8 cellular contexts compared by ENCODE assay signal in the genomic region with DNA sequence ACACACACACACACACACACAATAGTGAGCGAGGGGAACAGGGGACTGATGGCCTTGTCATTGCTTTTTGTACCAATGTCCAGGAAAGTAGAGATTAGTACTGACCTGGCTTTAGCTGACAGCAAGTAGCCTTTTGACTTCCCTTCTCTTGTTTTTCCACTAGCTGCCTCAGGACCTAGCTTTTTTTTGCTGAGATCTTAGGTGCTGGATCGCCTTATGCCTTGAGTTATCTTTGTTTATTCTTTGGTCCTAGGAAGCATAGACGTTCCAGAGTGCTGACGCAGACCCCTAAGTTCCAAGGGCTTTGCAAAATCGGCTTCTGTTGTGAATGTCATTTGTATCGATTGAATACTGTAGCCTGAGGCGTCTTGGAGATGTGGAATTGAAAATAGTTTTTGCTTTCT. TPM values are rescaled to one million over a fixed set of nuclear protein-coding genes. Genes with fewer than 3 reads are reported as not detected.
DNase-seq lines count a peak whose midpoint lies in the region; ATAC-seq and TF ChIP-seq lines count a peak whose summit lies in the region.

UTS2B (minus strand) TSS at position 218 of the 404 bp plus-strand sequence. CDS start 48,337 bp downstream, outside the sequence.

- H3K4ac ChIP-seq in trophoblast cell (ENCODE audit: low read depth, low read length): peak within 1 kb of the TSS; percentile 82

- H3K79me2 ChIP-seq in trophoblast cell (ENCODE audit: control insufficient read depth, insufficient read depth, low read length, poor library complexity): peaks cover 11% of the 10 kb centered on the region

- peak within 1 kb of the TSS; percentile 94 for H3K27ac ChIP-seq in cardiac muscle cell
- peak within 1 kb of the TSS; percentile 81 for H3K27ac ChIP-seq in trophoblast cell (ENCODE audit: low read depth, low read length)

- peak within 1 kb of the TSS; percentile 86 for H3K9ac ChIP-seq in trophoblast cell (ENCODE audit: low read length)

- H3K23ac ChIP-seq in trophoblast cell (ENCODE audit: low read length): no peak within 1 kb of the TSS

- no peak within 1 kb of the TSS for H2AK5ac ChIP-seq in trophoblast cell (ENCODE audit: low read length)

- POLR2A ChIA-PET in AG04449 (lab: Yijun Ruan, JAX): interaction anchor here (1.0 kb wide), 1 partner anchor 25 kb away, joined by 3 read pairs; no protein-coding TSS in a partner anchor
- POLR2A ChIA-PET in activated CD8-positive, alpha-beta T cell treated with anti-CD3 and anti-CD28 coated beads, Interleukin-2, amount 10 ng/mL, durations not matched to agents 7 days and 5 days (lab: Charles Lee): no interaction called here

- H3K27me3 ChIP-seq in cardiac muscle cell (no peaks in the 10 kb centered on the region), trophoblast cell (ENCODE audit: insufficient read depth, low read length) (no peaks in the 10 kb centered on the region)

- H3K9me3 Mint-ChIP-seq in activated CD8-positive, alpha-beta T cell treated with anti-CD3 and anti-CD28 coated beads, Interleukin-2, amount 10 ng/mL, durations not matched to agents 7 days and 5 days (ENCODE audit: insufficient read depth): no peaks in the 10 kb centered on the region

- peak within 1 kb of the TSS; percentile 3 for H2BK12ac ChIP-seq in trophoblast cell (ENCODE audit: low read length)

- H4K8ac ChIP-seq in trophoblast cell (ENCODE audit: low read depth, low read length): peak within 1 kb of the TSS; percentile 86

- peaks cover 20% of the 10 kb centered on the region for H3K27me3 Mint-ChIP-seq in activated CD8-positive, alpha-beta T cell treated with anti-CD3 and anti-CD28 coated beads, Interleukin-2, amount 10 ng/mL, durations not matched to agents 7 days and 5 days (ENCODE audit: low read depth)

- peak within 1 kb of the TSS; percentile 80 for H2AFZ ChIP-seq in trophoblast cell (ENCODE audit: insufficient read depth, low read length, poor library complexity)

- H3K4me3 ChIP-seq in AG04449 (ENCODE audit: low read depth, low read length) (peak within 1 kb of the TSS; percentile 76), cardiac muscle cell (peak within 1 kb of the TSS; percentile 89), trophoblast cell (ENCODE audit: low read depth, low read length) (peak within 1 kb of the TSS; percentile 87)

- DNase-seq in AG04449 (ENCODE audit: low read depth, low spot score) (no peak), HCEC 1CT (peak; percentile 75), cardiac muscle cell (ENCODE audit: low read depth in 1 of 2, low spot score in 1 of 2) (peak in 1 of 2 donors; percentile 75), trophoblast cell (peak; percentile 20 to 37), DMS53 treated with DMSO at 0.1 percent for 48 hours (lab: John Stamatoyannopoulos, UW; ENCODE audit: unreplicated experiment) (no peak), HUDEP-2 (lab: John Stamatoyannopoulos, UW; ENCODE audit: unreplicated experiment in 76 of 76) (no peak)
- no peak for DNase-seq in activated CD8-positive, alpha-beta T cell treated with anti-CD3 and anti-CD28 coated beads, Interleukin-2, amount 10 ng/mL, durations not matched to agents 7 days and 5 days
- no peak for DNase-seq in activated CD4-positive, alpha-beta T cell treated with anti-CD3 and anti-CD28 coated beads for 1 hour

- peak within 1 kb of the TSS; percentile 94 for H4K91ac ChIP-seq in trophoblast cell (ENCODE audit: low read depth, low read length)

- H3K4me1 Mint-ChIP-seq in activated CD8-positive, alpha-beta T cell treated with anti-CD3 and anti-CD28 coated beads, Interleukin-2, amount 10 ng/mL, durations not matched to agents 7 days and 5 days (ENCODE audit: low read depth): peaks cover 9% of the 10 kb centered on the region

- H3K4me2 ChIP-seq in trophoblast cell (ENCODE audit: low read length): peak within 1 kb of the TSS; percentile 80

- ATAC-seq in activated CD8-positive, alpha-beta T cell treated with anti-CD3 and anti-CD28 coated beads, Interleukin-2, amount 10 ng/mL, durations not matched to agents 7 days and 5 days: no peak

- TF ChIP-seq CTCF in AG04449 (IDR thresholded peaks at IDR 0.05; ENCODE audit: insufficient read depth, low read length, missing control alignments) (no peak), cardiac muscle cell (IDR thresholded peaks at IDR 0.05; ENCODE audit: low read depth, low read length) (no peak)

- peaks cover 12% of the 10 kb centered on the region for H3K79me1 ChIP-seq in trophoblast cell (ENCODE audit: low read length)

- H3K18ac ChIP-seq in trophoblast cell (ENCODE audit: low read length): peak within 1 kb of the TSS; percentile 63

- H3K4me1 ChIP-seq in cardiac muscle cell (ENCODE audit: low read depth): peaks cover 18% of the 10 kb centered on the region
- H3K4me1 ChIP-seq in trophoblast cell (ENCODE audit: control insufficient read depth in 1 of 2, insufficient read depth in 2 of 2, low read length in 2 of 2): peaks cover 0 to 7% of the 10 kb centered on the region in 2 experiments

- peak within 1 kb of the TSS; percentile 87 for H2BK120ac ChIP-seq in trophoblast cell (ENCODE audit: insufficient read depth, low read length, poor library complexity)

- H3K4me3 Mint-ChIP-seq in activated CD8-positive, alpha-beta T cell treated with anti-CD3 and anti-CD28 coated beads, Interleukin-2, amount 10 ng/mL, durations not matched to agents 7 days and 5 days: peak within 1 kb of the TSS; percentile 69

- peak within 1 kb of the TSS; percentile 57 for H3K27ac Mint-ChIP-seq in activated CD8-positive, alpha-beta T cell treated with anti-CD3 and anti-CD28 coated beads, Interleukin-2, amount 10 ng/mL, durations not matched to agents 7 days and 5 days

- H3K36me3 ChIP-seq in cardiac muscle cell (no peaks in the 10 kb centered on the region), trophoblast cell (ENCODE audit: control insufficient read depth in 1 of 2, insufficient read depth in 2 of 2, low read length in 2 of 2) (no peaks in the 10 kb centered on the region)

- H4K12ac ChIP-seq in trophoblast cell (ENCODE audit: low read depth, low read length): peak within 1 kb of the TSS; percentile 68

- H3K14ac ChIP-seq in trophoblast cell (ENCODE audit: low read length): peak within 1 kb of the TSS; percentile 78

- H3K36me3 Mint-ChIP-seq in activated CD8-positive, alpha-beta T cell treated with anti-CD3 and anti-CD28 coated beads, Interleukin-2, amount 10 ng/mL, durations not matched to agents 7 days and 5 days (ENCODE audit: low read depth): no peaks in the 10 kb centered on the region

- no peaks in the 10 kb centered on the region for H3K9me3 ChIP-seq in cardiac muscle cell (ENCODE audit: low read depth)
- no peaks in the 10 kb centered on the region for H3K9me3 ChIP-seq in trophoblast cell (ENCODE audit: insufficient read depth, low read depth, low read length)

- CTCF ChIA-PET in AG04449 (lab: Yijun Ruan, JAX): no interaction called here
- CTCF ChIA-PET in activated CD8-positive, alpha-beta T cell treated with anti-CD3 and anti-CD28 coated beads, Interleukin-2, amount 10 ng/mL, durations not matched to agents 7 days and 5 days (lab: Charles Lee): no interaction called here

- H2BK5ac ChIP-seq in trophoblast cell (ENCODE audit: low read depth, low read length, poor library complexity): peak within 1 kb of the TSS; percentile 70

- no CpG with 5 or more reads among the region's 7 CpGs for WGBS in trophoblast cell (ENCODE audit: extremely low coverage, insufficient coverage, insufficient read length)

RNA-seq across cellular contexts. Expression of gene UTS2B, which starts in this region (rescaled TPM):
- total RNA-seq in activated CD8-positive, alpha-beta T cell treated with anti-CD3 and anti-CD28 coated beads, Interleukin-2, amount 10 ng/mL, durations not matched to agents 7 days and 5 days: not detected
- total RNA-seq in cardiac muscle cell: 0.32 TPM in 1 of 2 replicates, not detected in the other
- 0.81 and 1.9 TPM in 2 replicates for polyA plus RNA-seq in cardiac muscle cell
- 0.14 and 0.18 TPM in 2 replicates for polyA plus RNA-seq in trophoblast cell (2013)

Comparison
In these comparisons a context has a peak if more than half of its experiments do, and no peak if none do; other contexts are left out.
1. DNase-seq: peak in HCEC 1CT (single experiment) and trophoblast cell (2 of 2); none in AG04449 (single experiment), activated CD8-positive, alpha-beta T cell treated with anti-CD3 and anti-CD28 coated beads, Interleukin-2, amount 10 ng/mL, durations not matched to agents 7 days and 5 days (single experiment), DMS53 treated with DMSO at 0.1 percent for 48 hours (single experiment), HUDEP-2 (0 of 76) and activated CD4-positive, alpha-beta T cell treated with anti-CD3 and anti-CD28 coated beads for 1 hour (single experiment).
2. Peak in every context shown above with its lines, with median percentiles within 50 percentile points of each other: H3K4me3 ChIP-seq.